11 cellular contexts compared by ENCODE assay signal in the genomic region with DNA sequence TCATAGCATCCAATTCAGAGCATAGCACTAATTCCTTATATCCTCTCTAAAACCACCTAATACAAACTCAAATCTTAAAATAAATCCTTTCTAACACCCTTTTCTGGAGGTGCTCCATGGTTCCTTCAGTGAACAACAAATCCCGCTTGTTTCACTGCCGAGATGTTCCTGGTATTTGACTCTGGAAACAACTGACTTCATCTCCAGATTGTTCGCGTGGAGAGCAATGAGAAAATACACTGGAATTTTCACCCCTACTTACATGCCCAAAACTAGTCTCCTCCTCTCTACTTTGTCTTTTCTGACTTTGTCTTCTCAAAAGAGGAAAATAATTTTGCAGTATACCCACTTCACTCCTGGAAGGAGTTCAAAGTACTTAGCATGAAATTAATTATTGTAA.
DNase-seq lines count a peak whose midpoint lies in the region; ATAC-seq and TF ChIP-seq lines count a peak whose summit lies in the region.
"Had no signal": no experiment of that assay in that cellular context is flagged by ENCODE, and none has a peak within 500 bp of the region (broad histone marks: within the 10 kb centered on the region; RNA-seq: fewer than 3 reads in every experiment).

No MANE protein-coding gene starts in this region.

- H3K4me3 ChIP-seq in astrocyte of the spinal cord (ENCODE audit: low read depth, low read length) (no peak overlapping the region), iPS-18a (ENCODE audit: low read length) (no peak overlapping the region), skeletal muscle tissue (ENCODE audit: low read length in 3 of 3) (no peak overlapping the region)
- H3K4me3 ChIP-seq: body of pancreas had no signal

- H3K27me3 ChIP-seq in H9 (ENCODE audit: insufficient read depth, low read length) (no peaks in the 10 kb centered on the region), iPS-18a (ENCODE audit: control insufficient read depth, insufficient read depth, low read length) (no peaks in the 10 kb centered on the region), skeletal muscle tissue (ENCODE audit: control insufficient read depth in 3 of 3, insufficient read depth in 3 of 3, low read length in 3 of 3) (peaks cover 0 to 4% (median 0%) of the 10 kb centered on the region in 3 donors)
- H3K27me3 ChIP-seq: body of pancreas had no signal

- no peak overlapping the region for H3K14ac ChIP-seq in H9 (ENCODE audit: insufficient read depth, low read length)

- no peak overlapping the region for H3K18ac ChIP-seq in H9 (ENCODE audit: insufficient read length, low read depth, low read length)

- no peak overlapping the region for H2BK15ac ChIP-seq in H9 (ENCODE audit: low read depth, low read length)

- no peak overlapping the region for H2BK12ac ChIP-seq in H9 (ENCODE audit: insufficient read length, low read depth, low read length)

- H3K4me1 ChIP-seq in H9 (ENCODE audit: insufficient read depth, low read length) (peaks cover 18% of the 10 kb centered on the region; the same call in 1 of the 2 replicates), iPS-18a (ENCODE audit: control insufficient read depth, low read depth, low read length) (peaks cover 39% of the 10 kb centered on the region), skeletal muscle tissue (ENCODE audit: control insufficient read depth in 3 of 3, insufficient read depth in 3 of 3, low read length in 3 of 3) (no peaks in the 10 kb centered on the region)
- H3K4me1 ChIP-seq: body of pancreas had no signal

- peak overlapping the region; percentile 96 to 99 (median 98) for H3K27ac Mint-ChIP-seq in H9
- H3K27ac Mint-ChIP-seq: IgD-negative memory B cell had no signal

- H3K79me1 ChIP-seq in H9 (ENCODE audit: insufficient read depth, low read depth, low read length, poor library complexity, severe bottlenecking) = no peaks in the 10 kb centered on the region

- H4K5ac ChIP-seq in H9 (ENCODE audit: insufficient read length, low read depth, low read length) = no peak overlapping the region

- no peaks in the 10 kb centered on the region for H4K20me1 ChIP-seq in H9 (ENCODE audit: control insufficient read depth, insufficient read depth, insufficient read length)

- no peak for DNase-seq in H9
- DNase-seq in astrocyte of the spinal cord (ENCODE audit: low read depth, low spot score) = peak; percentile 40
- DNase-seq in activated CD4-positive, alpha-beta T cell treated with anti-CD3 and anti-CD28 coated beads for 48 hours = no peak
- no peak for DNase-seq in cortex of kidney (lab: John Stamatoyannopoulos, UW)
- no peak for DNase-seq in activated CD4-positive, alpha-beta T cell treated with anti-CD3 and anti-CD28 coated beads for 1 hour
- DNase-seq: GOT3 had no signal

- H3K27me3 Mint-ChIP-seq in H9 (ENCODE audit: low read depth) = no peaks in the 10 kb centered on the region

- H3K9me3 ChIP-seq in H9 (ENCODE audit: control insufficient read depth, low read depth, low read length) = no peaks in the 10 kb centered on the region
- H3K9me3 ChIP-seq in iPS-18a (ENCODE audit: control insufficient read depth, low read depth, low read length) = no peaks in the 10 kb centered on the region
- H3K9me3 ChIP-seq in skeletal muscle tissue (ENCODE audit: control insufficient read depth in 3 of 3, low read length in 3 of 3) = no peaks in the 10 kb centered on the region
- H3K9me3 ChIP-seq: body of pancreas had no signal

- no peak overlapping the region for H4K91ac ChIP-seq in H9 (ENCODE audit: insufficient read length, low read depth, low read length)

- H2AK5ac ChIP-seq in H9 (ENCODE audit: insufficient read length, low read length) = peak overlapping the region; percentile 11

- in situ Hi-C loops in astrocyte of the spinal cord (cut with HindIII; ENCODE audit: low sequenced_read_pairs) = no loop called here

- H3K4me1 Mint-ChIP-seq in H9 = peaks cover 55 to 63% of the 10 kb centered on the region in 2 experiments

- no peak overlapping the region for H2AFZ ChIP-seq in H9 (ENCODE audit: low read length)

- H3K56ac ChIP-seq in H9 (ENCODE audit: insufficient read length, low read depth, low read length) = no peak overlapping the region

- H3K23me2 ChIP-seq in H9 (ENCODE audit: insufficient read length, low read depth, low read length, poor library complexity, severe bottlenecking) = no peaks in the 10 kb centered on the region

- peak overlapping the region; percentile 19 for H2BK120ac ChIP-seq in H9 (ENCODE audit: low read depth, low read length, poor library complexity, severe bottlenecking)

- no peak overlapping the region for H3T11ph ChIP-seq in H9 (ENCODE audit: low read length)

- H3K27ac ChIP-seq in H9 (ENCODE audit: insufficient read length, low read depth, low read length) = peak overlapping the region; percentile 90
- H3K27ac ChIP-seq in iPS-18a (ENCODE audit: low read length) = peak overlapping the region; percentile 96
- H3K27ac ChIP-seq in skeletal muscle tissue (ENCODE audit: low read depth, low read length) = peak overlapping the region; percentile 4
- H3K27ac ChIP-seq: body of pancreas had no signal

- H3K36me3 ChIP-seq in iPS-18a (ENCODE audit: control insufficient read depth, low read depth, low read length) = no peaks in the 10 kb centered on the region
- no peaks in the 10 kb centered on the region for H3K36me3 ChIP-seq in skeletal muscle tissue (ENCODE audit: control insufficient read depth in 3 of 3, insufficient read depth in 3 of 3, low read length in 3 of 3)

- no peak overlapping the region for H3K23ac ChIP-seq in H9 (ENCODE audit: insufficient read length, low read depth, low read length)

- H3K4ac ChIP-seq in H9 (ENCODE audit: low read depth, low read length) = no peak overlapping the region; the same call in 1 of the 2 replicates

- peak overlapping the region; percentile 98 for H2BK20ac ChIP-seq in H9 (ENCODE audit: low read depth, low read length, poor library complexity, severe bottlenecking)

- H2BK5ac ChIP-seq in H9 (ENCODE audit: insufficient read length, low read length) = no peak overlapping the region

- TF ChIP-seq CTCF in H9 (conservative IDR thresholded peaks at IDR 0.05) = no peak
- TF ChIP-seq CTCF in astrocyte of the spinal cord (IDR thresholded peaks at IDR 0.05; ENCODE audit: low read depth, low read length) = no peak

- no peak overlapping the region for H3K9ac ChIP-seq in H9 (ENCODE audit: extremely low read depth, insufficient read length, low read length)
- peak overlapping the region; percentile 77 for H3K9ac ChIP-seq in iPS-18a (ENCODE audit: low read length)
- H3K9ac ChIP-seq in skeletal muscle tissue (ENCODE audit: low read depth in 1 of 3, low read length in 3 of 3) = no peak overlapping the region

- no peaks in the 10 kb centered on the region for H3K79me2 ChIP-seq in H9 (ENCODE audit: insufficient read depth, low read length)

- no peak overlapping the region for H3K4me2 ChIP-seq in H9 (ENCODE audit: insufficient read depth, insufficient read length, low read length)

- no peak overlapping the region for H3K4me3 Mint-ChIP-seq in H9
- H3K4me3 Mint-ChIP-seq: IgD-negative memory B cell had no signal

- no peaks in the 10 kb centered on the region; a peak in 2 of 5 replicates for H3K9me3 Mint-ChIP-seq in H9
- H3K9me3 Mint-ChIP-seq: IgD-negative memory B cell had no signal

- H4K8ac ChIP-seq in H9 (replicated peaks; ENCODE audit: insufficient read length, low read depth, low read length) = no peak overlapping the region

- H3K36me3 Mint-ChIP-seq in H9 (ENCODE audit: insufficient read depth in 1 of 3, low read depth in 3 of 3) = peaks cover 0 to 4% (median 0%) of the 10 kb centered on the region in 3 experiments; a peak in 1 of 7 replicates
- H3K36me3 Mint-ChIP-seq: IgD-negative memory B cell had no signal

- WGBS in H9 (ENCODE audit: extremely low coverage, insufficient read length, low lambda C conversion rate) = no CpG with 5 or more reads among the region's 4 CpGs

- no peak for ATAC-seq in HG03159 (IDR thresholded peaks at IDR 0.05; ENCODE audit: unreplicated experiment)

Comparison
In these comparisons a context has a peak if more than half of its experiments do, and no peak if none do; other contexts are left out.
1. H3K27ac ChIP-seq: peak in every context shown above with its lines; median percentile 96 in iPS-18a; 90 in H9; 4 in skeletal muscle tissue.